In genomic region chr17:10119203-10120112, GRCh38 we compare ENCODE assay signal across 9 cellular contexts.
A peak's percentile ranks its signal among the peaks of the same experiment; 100 is the strongest.
DNase-seq lines count a peak whose midpoint lies in the region; ATAC-seq, FAIRE-seq and TF ChIP-seq lines count a peak whose summit lies in the region.
"Had no signal": no experiment of that assay in that cellular context is flagged by ENCODE, and none has a peak within 500 bp of the region (broad histone marks: within the 10 kb centered on the region; RNA-seq: fewer than 3 reads in every experiment).

No MANE protein-coding gene starts in this region.

- BruUV-seq in HepG2 (replicated peaks; lab: Mats Ljungman, UMichigan) = no TSS peak

- H2AFZ ChIP-seq in HepG2 (ENCODE audit: low read length) (no peak overlapping the region), SK-N-SH (ENCODE audit: low read depth) (no peak overlapping the region)

- TF ChIP-seq EP300 in HepG2 (IDR thresholded peaks at IDR 0.05; ENCODE audit: low read depth in 2 of 2, low read length in 2 of 2) = no peak
- no peak for TF ChIP-seq EP300 in HepG2 (CRISPR knock-in tag; IDR thresholded peaks at IDR 0.05; ENCODE audit: borderline replicate concordance)
- no peak for TF ChIP-seq EP300 in SK-N-SH (IDR thresholded peaks at IDR 0.05; ENCODE audit: borderline replicate concordance in 1 of 2, low read depth in 1 of 2, low read length in 1 of 2)

- FAIRE-seq in HepG2 (lab: Jason Lieb, UNC) = no peak
- FAIRE-seq: G401.6 had no signal

- H3K79me2 ChIP-seq in HepG2 (ENCODE audit: insufficient read depth, low read length) = no peaks in the 10 kb centered on the region
- H3K79me2 ChIP-seq in SK-N-SH (ENCODE audit: insufficient read depth) = no peaks in the 10 kb centered on the region

- ATAC-seq in HepG2 (no peak), left lobe of liver (peak; percentile 25)

- H3K4me3 ChIP-seq in liver (ENCODE audit: low read depth in 1 of 3, low read length in 3 of 3) (no peak overlapping the region), HepG2 (replicated peaks in 1 of 3; ENCODE audit: insufficient read depth in 1 of 3, low read depth in 2 of 3, low read length in 3 of 3) (no peak overlapping the region), uterus (no peak overlapping the region), SK-N-SH (ENCODE audit: low read depth in 2 of 2, low read length in 1 of 2) (no peak overlapping the region)

- TF ChIP-seq POLR2A in HepG2 (IDR thresholded peaks at IDR 0.05; ENCODE audit: insufficient read depth in 1 of 2, low read depth in 2 of 2, low read length in 2 of 2) (no peak), uterus (IDR thresholded peaks at IDR 0.05) (no peak)

- peak overlapping the region; percentile 6 to 18 for H3K27ac ChIP-seq in liver (ENCODE audit: low read depth in 1 of 2, low read length in 2 of 2)
- no peak overlapping the region for H3K27ac ChIP-seq in HepG2 (ENCODE audit: extremely low read length, insufficient read depth, low read length)
- peak overlapping the region; percentile 44 for H3K27ac ChIP-seq in VCaP
- peak overlapping the region; percentile 64 to 97 for H3K27ac ChIP-seq in uterus
- no peak overlapping the region for H3K27ac ChIP-seq in SK-N-SH (ENCODE audit: low read depth in 2 of 2, low read length in 1 of 2)

- POLR2A ChIA-PET in HepG2 (lab: Yijun Ruan, JAX) (no interaction called here), SK-N-SH (lab: Yijun Ruan, JAX) (no interaction called here)

- in situ Hi-C loops in HepG2 (cut with HindIII; ENCODE audit: extremely low pct_ligation_motif_present, low pct_unique_long_range_greater_than_20kb) = loop anchor here (25.0 kb wide), 1 partner anchor 93 kb away; no protein-coding TSS in a partner anchor

- no peaks in the 10 kb centered on the region for H3K9me2 ChIP-seq in SK-N-SH

- H3K27me3 ChIP-seq in liver (ENCODE audit: control insufficient read depth in 4 of 4, insufficient read depth in 4 of 4, low read length in 3 of 4) = peaks cover 0 to 3% (median 0%) of the 10 kb centered on the region in 4 donors
- H3K27me3 ChIP-seq in HepG2 (ENCODE audit: control insufficient read depth in 1 of 2, insufficient read depth in 2 of 2, low read length in 2 of 2) = peaks cover 0 to 14% of the 10 kb centered on the region in 2 experiments; a peak in 2 of 5 replicates
- H3K27me3 ChIP-seq in uterus = no peaks in the 10 kb centered on the region
- H3K27me3 ChIP-seq in SK-N-SH (ENCODE audit: insufficient read depth) = peaks cover 8% of the 10 kb centered on the region; the same call in 1 of the 2 replicates

- no peaks in the 10 kb centered on the region for H3K9me3 ChIP-seq in liver (ENCODE audit: control insufficient read depth in 4 of 4, low read length in 3 of 4)
- H3K9me3 ChIP-seq in HepG2 (ENCODE audit: low read length) = no peaks in the 10 kb centered on the region
- H3K9me3 ChIP-seq in uterus = no peaks in the 10 kb centered on the region
- H3K9me3 ChIP-seq in SK-N-SH = no peaks in the 10 kb centered on the region

- WGBS in liver = 50% methylated on average over 9 of the region's 9 CpGs
- 9% methylated on average over 8 of the region's 9 CpGs for WGBS in HepG2 (ENCODE audit: low lambda C conversion rate)
- WGBS in SK-N-SH (ENCODE audit: low lambda C conversion rate) = 27% methylated on average over 6 of the region's 9 CpGs

- H3F3A ChIP-seq in SK-N-SH (replicated peaks; ENCODE audit: insufficient read depth) = no peaks in the 10 kb centered on the region

- DNase-seq in HepG2 (ENCODE audit: low spot score) (no peak), left lobe of liver (ENCODE audit: low spot score) (no peak), uterus (no peak), SK-N-SH (no peak), NCI-H226 (no peak), cortex of kidney (lab: John Stamatoyannopoulos, UW) (no peak)

- H3K36me3 ChIP-seq in liver (ENCODE audit: control insufficient read depth in 4 of 4, insufficient read depth in 3 of 4, low read depth in 1 of 4, low read length in 3 of 4) (no peaks in the 10 kb centered on the region), HepG2 (replicated peaks in 1 of 2; ENCODE audit: control insufficient read depth in 1 of 2, insufficient read depth in 2 of 2, low read length in 2 of 2) (no peaks in the 10 kb centered on the region), uterus (no peaks in the 10 kb centered on the region), SK-N-SH (replicated peaks in 1 of 2; ENCODE audit: control insufficient read depth in 1 of 2, insufficient read depth in 2 of 2, low read length in 1 of 2) (no peaks in the 10 kb centered on the region)

- TF ChIP-seq CTCF in liver (IDR thresholded peaks at IDR 0.05; ENCODE audit: low read depth, low read length, missing input control) (no peak), HepG2 (CRISPR knock-in tag; IDR thresholded peaks at IDR 0.05) (no peak), VCaP (conservative IDR thresholded peaks at IDR 0.05) (no peak; the same call in 1 of the 2 replicates), uterus (IDR thresholded peaks at IDR 0.05) (no peak), SK-N-SH (IDR thresholded peaks at IDR 0.05) (no peak)

- H4K20me1 ChIP-seq in HepG2 (ENCODE audit: insufficient read depth, low read length) (no peaks in the 10 kb centered on the region), SK-N-SH (ENCODE audit: insufficient read depth) (no peaks in the 10 kb centered on the region)

- H3K9ac ChIP-seq in liver (ENCODE audit: low read depth in 1 of 2, low read length in 2 of 2) (no peak overlapping the region), HepG2 (ENCODE audit: insufficient read depth, low read depth, low read length) (no peak overlapping the region), SK-N-SH (no peak overlapping the region)

- TF ChIP-seq RAD21 in liver (IDR thresholded peaks at IDR 0.05) (no peak), HepG2 (CRISPR knock-in tag; IDR thresholded peaks at IDR 0.05) (no peak), SK-N-SH (IDR thresholded peaks at IDR 0.05; ENCODE audit: low read length) (no peak)

- CTCF ChIA-PET in HepG2 (lab: Yijun Ruan, JAX; ENCODE audit: low intra/inter-chr PET ratio, low total read pairs) = no interaction called here
- CTCF ChIA-PET in SK-N-SH (lab: Yijun Ruan, JAX) = no interaction called here

- intact Hi-C loops in HepG2 (cut with micrococcal nuclease; ENCODE audit: unreplicated experiment) (no loop called here), uterus (cut with DNase I; ENCODE audit: low total_unique reads) (no loop called here)

- H3K4me2 ChIP-seq in HepG2 (ENCODE audit: low read depth, low read length) (no peak overlapping the region), SK-N-SH (no peak overlapping the region)

- no peaks in the 10 kb centered on the region for H3K4me1 ChIP-seq in liver (ENCODE audit: control insufficient read depth in 4 of 4, insufficient read depth in 4 of 4, low read length in 3 of 4)
- no peaks in the 10 kb centered on the region for H3K4me1 ChIP-seq in HepG2 (ENCODE audit: insufficient read depth, low read length)
- H3K4me1 ChIP-seq in uterus = peaks cover 18 to 21% of the 10 kb centered on the region in 2 donors
- H3K4me1 ChIP-seq in SK-N-SH (ENCODE audit: control insufficient read depth in 1 of 2, insufficient read depth in 2 of 2, low read depth in 1 of 2, low read length in 1 of 2) = peaks cover 0 to 11% of the 10 kb centered on the region in 2 experiments; a peak in 2 of 4 replicates

TF ChIP-seq in liver, 16 proteins besides CTCF, POLR2A, EP300 and RAD21 (continues in another document):
- TF ChIP-seq ATF3 (IDR thresholded peaks at IDR 0.05) = no peak
- TF ChIP-seq JUND (IDR thresholded peaks at IDR 0.05) = no peak
- no peak for TF ChIP-seq HNF4G (IDR thresholded peaks at IDR 0.05)
- no peak for TF ChIP-seq HNF4A (conservative IDR thresholded peaks at IDR 0.05)
- no peak for TF ChIP-seq RXRA (IDR thresholded peaks at IDR 0.05)
- no peak for TF ChIP-seq EGR1 (IDR thresholded peaks at IDR 0.05; ENCODE audit: low read depth in 2 of 2)
- no peak for TF ChIP-seq YY1 (IDR thresholded peaks at IDR 0.05)
- no peak for TF ChIP-seq SP1 (IDR thresholded peaks at IDR 0.05)
- no peak for TF ChIP-seq MAX (IDR thresholded peaks at IDR 0.05)

TF ChIP-seq in HepG2, 621 proteins besides CTCF, POLR2A, EP300 and RAD21 (continues in another document):
- no peak for TF ChIP-seq CREBL2 (CRISPR knock-in tag; IDR thresholded peaks at IDR 0.05; ENCODE audit: borderline replicate concordance)
- no peak for TF ChIP-seq ZSCAN30 (CRISPR knock-in tag; IDR thresholded peaks at IDR 0.05)
- TF ChIP-seq MAZ (IDR thresholded peaks at IDR 0.05; ENCODE audit: borderline replicate concordance, low read depth, low read length) = no peak
- TF ChIP-seq MAZ (CRISPR knock-in tag; IDR thresholded peaks at IDR 0.05; ENCODE audit: low read depth) = no peak
- no peak for TF ChIP-seq NRL (CRISPR knock-in tag; IDR thresholded peaks at IDR 0.05; ENCODE audit: borderline replicate concordance)

TF ChIP-seq in SK-N-SH, 30 proteins besides CTCF, POLR2A, EP300 and RAD21 (continues in another document):
- TF ChIP-seq PBX3 (IDR thresholded peaks at IDR 0.05) (no peak), GABPA (IDR thresholded peaks at IDR 0.05; ENCODE audit: low read depth) (no peak), MAX (IDR thresholded peaks at IDR 0.05; ENCODE audit: low read depth) (no peak), USF1 (IDR thresholded peaks at IDR 0.05; ENCODE audit: borderline replicate concordance, low read depth) (no peak), RFX5 (IDR thresholded peaks at IDR 0.05; ENCODE audit: low read length) (no peak), TAF1 (IDR thresholded peaks at IDR 0.05; ENCODE audit: borderline replicate concordance, low read depth, low read length) (no peak), NFIC (IDR thresholded peaks at IDR 0.05; ENCODE audit: borderline replicate concordance) (no peak), JUND (IDR thresholded peaks at IDR 0.05) (no peak), FOXJ3 (CRISPR knock-in tag; IDR thresholded peaks at IDR 0.05) (no peak)

Comparison
In these comparisons a context has a peak if more than half of its experiments do, and no peak if none do; other contexts are left out.
1. H3K27ac ChIP-seq: peak in liver (2 of 2), VCaP (single experiment) and uterus (2 of 2); none in HepG2 (single experiment) and SK-N-SH (0 of 2).